Comparison of ENCODE assay signal across 8 cellular contexts in genomic region chr2:61426267-61426897, GRCh38. TPM values are rescaled to one million over a fixed set of nuclear protein-coding genes. Genes with fewer than 3 reads are reported as not detected.
DNase-seq lines count a peak whose midpoint lies in the region; ATAC-seq, FAIRE-seq and TF ChIP-seq lines count a peak whose summit lies in the region.

No MANE protein-coding gene starts in this region.

- H4K20me1 ChIP-seq in OCI-LY1 (ENCODE audit: insufficient read depth, low read length): no peaks in the 10 kb centered on the region

- DNase-seq in A549 (ENCODE audit: low read depth in 1 of 2, low spot score in 1 of 2): peak; percentile 77 to 80
- DNase-seq in GM18507 (ENCODE audit: extremely low spot score, insufficient read length, low read depth): peak; percentile 40
- DNase-seq in activated T-cell treated with anti-CD3 and anti-CD28 coated beads, Interleukin-2, amount 50 U/mL, for 48 hours: peak; percentile 81 to 82
- peak; percentile 8 for DNase-seq in globus pallidus (ENCODE audit: low spot score)
- peak; percentile 78 for DNase-seq in stimulated activated CD4-positive, alpha-beta T cell treated with anti-CD3 and anti-CD28 coated beads, Interleukin-15, amount 100 ng/mL, for 24 hours
- no peak for DNase-seq in NCI-H2171 treated with DMSO at 0.1 percent for 48 hours (lab: John Stamatoyannopoulos, UW)

- FAIRE-seq in A549 (lab: Jason Lieb, UNC): no peak
- peak; percentile 89 for FAIRE-seq in GM18507 (lab: Jason Lieb, UNC)

- no peak overlapping the region for H2AFZ ChIP-seq in OCI-LY1 (ENCODE audit: low read length)

- peak overlapping the region; percentile 61; the same call in 1 of the 2 replicates for H3K9ac ChIP-seq in OCI-LY1 (ENCODE audit: low read length)

- POLR2A ChIA-PET in A549 (lab: Yijun Ruan, JAX): interaction anchor here (1.2 kb wide), 1 partner anchor 112 kb away, joined by 3 read pairs; the partner anchor contains the start of gene XPO1

- peak; percentile 94 to 95 for ATAC-seq in A549
- ATAC-seq in HG02981 (IDR thresholded peaks at IDR 0.05; ENCODE audit: unreplicated experiment): peak; percentile 67

- H3F3A ChIP-seq in OCI-LY1 (ENCODE audit: insufficient read depth, low read length): peaks cover 4% of the 10 kb centered on the region; the same call in 1 of the 2 replicates

- H3K27ac ChIP-seq in A549 (peak overlapping the region in 1 of 2 experiments; percentile 32; a peak in 2 of 6 replicates), OCI-LY1 (ENCODE audit: low read depth, low read length, poor library complexity, severe bottlenecking) (peak overlapping the region; percentile 98)

- TF ChIP-seq RAD21 in A549 (conservative IDR thresholded peaks at IDR 0.05 in 1 of 2, IDR thresholded peaks at IDR 0.05 in 1 of 2): peak; percentile 76 to 82

- no peaks in the 10 kb centered on the region for H3K9me2 ChIP-seq in OCI-LY1 (ENCODE audit: low read depth, low read length)

- H3K27me3 ChIP-seq in OCI-LY1 (ENCODE audit: insufficient read depth, low read length): no peaks in the 10 kb centered on the region

- H3K79me2 ChIP-seq in OCI-LY1 (ENCODE audit: insufficient read depth, low read length): peaks cover 75% of the 10 kb centered on the region

- CTCF ChIA-PET in A549 (lab: Yijun Ruan, JAX): interaction anchor here (0.6 to 2.3 kb wide), 46 partner anchors 9 to 461 kb away, joined by 3 to 14 read pairs (median 4); partner anchors contain the start of gene XPO1

- H3K9me3 ChIP-seq in A549 (no peaks in the 10 kb centered on the region), OCI-LY1 (ENCODE audit: low read length) (no peaks in the 10 kb centered on the region)

- TF ChIP-seq POLR2A in A549 (IDR thresholded peaks at IDR 0.05; ENCODE audit: low read length): no peak

- no peak overlapping the region for H3K4me3 ChIP-seq in A549
- peak overlapping the region; percentile 47 for H3K4me3 ChIP-seq in OCI-LY1 (ENCODE audit: low read depth, low read length, poor library complexity, severe bottlenecking)

- no peak for TF ChIP-seq EP300 in A549 (IDR thresholded peaks at IDR 0.05)

- no peak overlapping the region for H3K4me2 ChIP-seq in A549
- peak overlapping the region; percentile 71 for H3K4me2 ChIP-seq in OCI-LY1 (ENCODE audit: low read length)

- 48% methylated on average over 6 of the region's 6 CpGs for WGBS in A549 (ENCODE audit: missing lambda C conversion rate)

- peak; percentile 67 for TF ChIP-seq CTCF in A549 (IDR thresholded peaks at IDR 0.05)
- TF ChIP-seq CTCF in OCI-LY1 (IDR thresholded peaks at IDR 0.05; ENCODE audit: low read length): peak; percentile 96

- H3K36me3 ChIP-seq in OCI-LY1 (ENCODE audit: insufficient read depth, low read length): no peaks in the 10 kb centered on the region

- H3K4me1 ChIP-seq in A549 (peaks cover 45% of the 10 kb centered on the region), OCI-LY1 (ENCODE audit: insufficient read depth, low read length, severe bottlenecking) (peaks cover 73% of the 10 kb centered on the region)

TF ChIP-seq in A549, 52 proteins besides CTCF, POLR2A, EP300 and RAD21:
- TF ChIP-seq SMC3 (IDR thresholded peaks at IDR 0.05) (peak; percentile 74), TP53 (CRISPR knock-in tag; IDR thresholded peaks at IDR 0.05) (no peak)
TF ChIP-seq in A549: peak in this region for 1.

RNA-seq across cellular contexts. Expression of gene USP34, which starts 44.5 kb away (rescaled TPM):
- polyA plus RNA-seq in A549 (2011; rRNA removed) (132 TPM in 2 replicates), A549 (2017; fragmentation: RNase III; extraction: RNeasy Plus Mini Kit Qiagen cat#74134 plus additional on column Dnase treatment) (47.7 to 50.7 TPM (median 48.2 TPM) in 3 replicates)
- polyA plus RNA-seq in A549 (2012; cell fraction: cytosol; rRNA removed): 23.8 and 26.5 TPM in 2 replicates
- 35.8 and 62.6 TPM in 2 replicates for polyA plus RNA-seq in A549 (2012; cell fraction: nucleus; rRNA removed)
- 178 and 191 TPM in 2 replicates for polyA minus RNA-seq in A549 (2011; rRNA and poly(A)+ RNA removed)
